Comparison of ENCODE assay signal across 8 cellular contexts in genomic region chr22:37676691-37677627, GRCh38.
DNase-seq lines count a peak whose midpoint lies in the region; ATAC-seq, FAIRE-seq and TF ChIP-seq lines count a peak whose summit lies in the region.

No MANE protein-coding gene starts in this region.

- no peak for TF ChIP-seq CTCF in fibroblast of mammary gland (conservative IDR thresholded peaks at IDR 0.05; ENCODE audit: control insufficient read depth, insufficient read depth, low read depth, low read length)
- no peak for TF ChIP-seq CTCF in nephron progenitor cell (IDR thresholded peaks at IDR 0.05)

- DNase-seq in AG08396 (ENCODE audit: low spot score) (peak; percentile 84), RCC 7860 (ENCODE audit: low spot score) (peak; percentile 91), activated T-helper 1 cell treated with Interleukin-2 at 50 U/mL for 16 hours (ENCODE audit: low read depth) (peak; percentile 91), fibroblast of mammary gland (ENCODE audit: low read depth) (peak; percentile 97), nephron progenitor cell (peak; percentile 77)
- DNase-seq in stimulated activated naive CD4-positive, alpha-beta T cell treated with Interleukin-2 at 50 U/mL for 16 hours (lab: John Stamatoyannopoulos, UW): peak; percentile 93

- peak; percentile 64 for TF ChIP-seq POLR2A in GM19099 (IDR thresholded peaks at IDR 0.05; ENCODE audit: extremely low read depth, insufficient read length, low read depth)

- FAIRE-seq in RCC 7860 (lab: Jason Lieb, UNC): peak; percentile 46

- ATAC-seq in HG03571 (IDR thresholded peaks at IDR 0.05; ENCODE audit: unreplicated experiment): peak; percentile 51

- peaks cover 9% of the 10 kb centered on the region for H3K27me3 Mint-ChIP-seq in nephron progenitor cell (ENCODE audit: low read depth, poor library complexity)

- no peaks in the 10 kb centered on the region for H3K36me3 Mint-ChIP-seq in nephron progenitor cell (ENCODE audit: low read depth)

- H3K27ac Mint-ChIP-seq in nephron progenitor cell: peak overlapping the region; percentile 40

- peaks cover 44% of the 10 kb centered on the region for H3K4me1 Mint-ChIP-seq in nephron progenitor cell

- H3K4me3 ChIP-seq in fibroblast of mammary gland (ENCODE audit: control insufficient read depth, low read depth, low read length): peak overlapping the region; percentile 99

- H3K9me3 Mint-ChIP-seq in nephron progenitor cell: no peaks in the 10 kb centered on the region

- peak overlapping the region; percentile 81 for H3K4me3 Mint-ChIP-seq in nephron progenitor cell

Comparison
In these comparisons a context has a peak if more than half of its experiments do, and no peak if none do; other contexts are left out.
1. Peak in every context shown above with its lines: DNase-seq, ATAC-seq and H3K4me3 ChIP-seq.